Comparison of ENCODE assay signal across 9 cellular contexts in the genomic region with DNA sequence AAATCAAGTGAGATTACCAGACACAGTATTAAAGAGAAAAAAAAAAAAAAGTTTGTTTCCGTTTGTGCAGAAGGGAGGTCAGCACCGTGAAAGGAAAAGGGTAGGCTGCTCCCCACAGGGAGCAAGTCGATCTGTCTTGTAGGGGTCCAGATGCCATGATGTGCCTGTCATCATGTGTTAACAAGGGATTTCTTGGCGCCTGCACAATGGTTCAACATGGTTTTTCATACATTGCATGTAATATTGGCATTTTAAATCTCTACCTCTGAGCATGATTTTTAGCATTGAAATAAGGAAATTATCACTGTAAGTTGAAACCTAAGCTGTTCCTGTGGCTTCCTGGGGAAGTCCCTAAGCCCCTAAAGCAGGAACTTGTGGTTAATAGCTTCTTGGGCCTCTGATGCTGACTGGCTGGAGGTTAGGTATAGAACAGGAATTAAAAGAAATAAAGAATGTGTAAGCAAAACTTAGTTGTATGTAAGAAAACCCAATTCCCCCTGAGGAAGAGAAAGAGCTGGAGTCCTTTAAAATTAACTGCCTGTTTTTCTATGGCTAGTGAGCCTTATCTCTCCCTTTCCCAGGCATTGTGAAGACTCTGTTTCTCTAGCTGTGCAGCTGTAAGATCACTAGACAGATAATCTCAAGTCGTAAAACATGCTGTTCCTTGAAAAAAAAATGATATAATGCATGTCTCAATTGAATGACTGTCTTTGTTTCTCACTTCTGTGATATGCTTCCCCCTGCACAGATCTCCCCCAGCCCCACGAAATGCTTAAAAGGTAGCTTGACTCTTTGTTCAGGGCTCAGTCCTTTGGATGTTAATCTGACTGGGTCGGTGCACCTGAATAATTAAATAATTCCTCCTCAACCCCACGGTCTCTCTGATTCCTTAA.
DNase-seq lines count a peak whose midpoint lies in the region; ATAC-seq lines count a peak whose summit lies in the region.
"Had no signal": no experiment of that assay in that cellular context is flagged by ENCODE, and none has a peak within 500 bp of the region (broad histone marks: within the 10 kb centered on the region; RNA-seq: fewer than 3 reads in every experiment).

No MANE protein-coding gene starts in this region.

- DNase-seq in SKM-1 treated with dmso at 0.1 percent for 144 hours (lab: John Stamatoyannopoulos, UW; ENCODE audit: unreplicated experiment), result peak; percentile 76
- DNase-seq in caudate nucleus (lab: John Stamatoyannopoulos, UW), result peak in 2 of 61 donors; percentile 3 to 5
- peak; percentile 83 for DNase-seq in pons (ENCODE audit: low spot score)
- DNase-seq in NCI-H2081 treated with DMSO at 0.1 percent for 48 hours (lab: John Stamatoyannopoulos, UW), result no peak
- DNase-seq in NCI-H1417 treated with DMSO at 0.1 percent for 48 hours (lab: John Stamatoyannopoulos, UW), result no peak

- ATAC-seq in GM18498 (IDR thresholded peaks at IDR 0.05; ENCODE audit: unreplicated experiment) (peak; percentile 75), HG02852 (IDR thresholded peaks at IDR 0.05; ENCODE audit: unreplicated experiment) (peak; percentile 64), HG03139 (IDR thresholded peaks at IDR 0.05; ENCODE audit: unreplicated experiment) (no peak)

- H3K27ac ChIP-seq in caudate nucleus (ENCODE audit: low read depth, low read length), result peak overlapping the region; percentile 40
- H3K27ac ChIP-seq: SJSA1 had no signal

Comparison
In these comparisons a context has a peak if more than half of its experiments do, and no peak if none do; other contexts are left out.
1. DNase-seq: peak in SKM-1 treated with dmso at 0.1 percent for 144 hours (single experiment) and pons (single experiment); none in NCI-H2081 treated with DMSO at 0.1 percent for 48 hours (single experiment) and NCI-H1417 treated with DMSO at 0.1 percent for 48 hours (single experiment).